16 cellular contexts compared by ENCODE assay signal in genomic region chr18:44062345-44062744, GRCh38.
"Had no signal": no experiment of that assay in that cellular context is flagged by ENCODE, and none has a peak within 500 bp of the region (broad histone marks: within the 10 kb centered on the region; RNA-seq: fewer than 3 reads in every experiment).

No MANE protein-coding gene starts in this region.

- ATAC-seq: left cardiac atrium, pancreas, right cardiac atrium had no signal

- DNase-seq: esophagus squamous epithelium; foreskin fibroblast; immature natural killer cell; left cardiac atrium; left ventricle myocardium inferior; mesenchymal stem cell; midbrain; occipital lobe; pancreas; right cardiac atrium; small intestine; stimulated activated CD4-positive, alpha-beta T cell treated with anti-CD3 and anti-CD28 coated beads, Interleukin-12 subunit alpha, Interleukin-12 subunit beta, amount 100 ng/mL, for 4 hours; stimulated activated naive CD4-positive, alpha-beta T cell; stomach; substantia nigra; transverse colon had no signal
